Comparison of ENCODE assay signal across 1 cellular context in genomic region chr6:24906314-24906713, GRCh38.
TF ChIP-seq lines count a peak whose summit lies in the region.

No MANE protein-coding gene starts in this region.

TF ChIP-seq in IMR-90, 13 proteins besides CTCF, POLR2A, EP300 and RAD21:
- TF ChIP-seq MAFK (IDR thresholded peaks at IDR 0.05; ENCODE audit: low read depth, low read length), result no peak
- TF ChIP-seq SMC3 (IDR thresholded peaks at IDR 0.05; ENCODE audit: low read depth, low read length), result no peak
- TF ChIP-seq BHLHE40 (IDR thresholded peaks at IDR 0.05; ENCODE audit: low read depth, low read length), result no peak
